22 cellular contexts compared by ENCODE assay signal in genomic region chr5:103821361-103821760, GRCh38.
"Had no signal": no experiment of that assay in that cellular context is flagged by ENCODE, and none has a peak within 500 bp of the region (broad histone marks: within the 10 kb centered on the region; RNA-seq: fewer than 3 reads in every experiment).

No MANE protein-coding gene starts in this region.

- DNase-seq: cortex of kidney; effector memory CD8-positive, alpha-beta T cell; foreskin fibroblast; gastrocnemius medialis; head of caudate nucleus; left ventricle myocardium superior; lower lobe of right lung; naive B cell; nucleus accumbens; stimulated activated CD4-positive, alpha-beta T cell treated with anti-CD3 and anti-CD28 coated beads, Interleukin-12 subunit alpha, Interleukin-12 subunit beta, amount 100 ng/mL, for 4 hours; stimulated activated CD4-positive, alpha-beta T cell treated with anti-CD3 and anti-CD28 coated beads, Interleukin-1b, Interleukin-23, amount 100 ng/mL, for 48 hours; stimulated activated CD4-positive, alpha-beta T cell treated with anti-CD3 and anti-CD28 coated beads, Interleukin-4, amount 100 ng/mL, for 1 hour; stimulated activated CD8-positive, alpha-beta memory T cell treated with anti-CD3 and anti-CD28 coated beads, Interleukin-4, amount 100 ng/mL, for 48 hours; stimulated activated naive CD4-positive, alpha-beta T cell; stimulated activated naive CD8-positive, alpha-beta T cell treated with anti-CD3 and anti-CD28 coated beads, Interleukin-15, amount 100 ng/mL, for 72 hours; transverse colon had no signal

- ATAC-seq: effector memory CD8-positive, alpha-beta T cell; gastrocnemius medialis; left ventricle myocardium superior; lower lobe of right lung; natural killer cell treated with Interleukin-12 subunit alpha and Interleukin-12 subunit beta and Interleukin-15 and Interleukin-18, amount 100 ng/mL, for 72 hours; sciatic nerve; stimulated activated naive CD8-positive, alpha-beta T cell treated with anti-CD3 and anti-CD28 coated beads, Interleukin-15, amount 100 ng/mL, for 72 hours had no signal

- H3K36me3 ChIP-seq: gastrocnemius medialis, lower lobe of right lung, prostate gland, right atrium auricular region, suprapubic skin, transverse colon had no signal

- H3K4me2 ChIP-seq: smooth muscle cell had no signal

- H3K4me3 ChIP-seq: gastrocnemius medialis, lower lobe of right lung, prostate gland, right atrium auricular region, smooth muscle cell, suprapubic skin, transverse colon had no signal

- H3K4me1 ChIP-seq: gastrocnemius medialis, lower lobe of right lung, prostate gland, right atrium auricular region, suprapubic skin, transverse colon had no signal

- H3K9me3 ChIP-seq: gastrocnemius medialis, lower lobe of right lung, prostate gland, right atrium auricular region, suprapubic skin, transverse colon had no signal

- H3K27me3 ChIP-seq: gastrocnemius medialis, right atrium auricular region, suprapubic skin, transverse colon had no signal

- H3K27ac ChIP-seq: gastrocnemius medialis, lower lobe of right lung, prostate gland, right atrium auricular region, suprapubic skin, transverse colon had no signal
